In the genomic region with DNA sequence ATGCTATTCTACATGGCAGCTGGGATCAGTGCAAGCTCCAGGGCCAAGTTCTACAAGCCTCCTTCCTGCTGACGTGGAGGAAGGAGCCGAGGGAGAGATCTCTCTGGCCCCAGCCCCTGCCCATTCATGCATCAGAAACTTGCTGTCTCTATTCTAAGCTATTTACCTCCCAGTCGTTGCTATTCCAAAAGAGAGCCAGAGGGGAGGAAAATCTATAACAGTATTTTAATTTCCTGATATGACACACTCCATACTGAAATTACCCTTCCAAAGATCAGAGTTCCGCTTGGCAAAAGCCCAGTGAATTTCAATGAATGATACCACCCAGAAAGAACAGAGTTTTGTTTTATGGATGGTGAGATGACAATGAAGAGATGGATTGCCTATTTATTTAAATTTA, we compare ENCODE assay signal across 7 cellular contexts.
"Had no signal": no experiment of that assay in that cellular context is flagged by ENCODE, and none has a peak within 500 bp of the region (broad histone marks: within the 10 kb centered on the region; RNA-seq: fewer than 3 reads in every experiment).

No MANE protein-coding gene starts in this region.

- H3K27ac Mint-ChIP-seq: GM23338 had no signal

- FAIRE-seq: HTR-8/SVneo, K562 had no signal

- H3K4me3 Mint-ChIP-seq: GM23338 had no signal

- H3K4me1 Mint-ChIP-seq: GM23338 had no signal

- H2AFZ ChIP-seq: GM23338 had no signal

- DNase-seq: H7, HCEC 1CT, IMR-90, KG1 had no signal

- H3K4me3 ChIP-seq: GM23338, K562 had no signal

- ATAC-seq: GM23338, K562 had no signal

- H3K4me2 ChIP-seq: GM23338 had no signal
